In genomic region chr12:16399110-16399509, GRCh38 we compare ENCODE assay signal across 18 cellular contexts. TPM values are rescaled to one million over a fixed set of nuclear protein-coding genes. Genes with fewer than 3 reads are reported as not detected.
"Had no signal": no experiment of that assay in that cellular context is flagged by ENCODE, and none has a peak within 500 bp of the region (broad histone marks: within the 10 kb centered on the region; RNA-seq: fewer than 3 reads in every experiment).

No MANE protein-coding gene starts in this region.

- FAIRE-seq: colon, kidney, small intestine had no signal

- DNase-seq: activated CD4-positive, alpha-beta T cell treated with anti-CD3 and anti-CD28 coated beads for 1 hour; activated CD4-positive, alpha-beta T cell treated with anti-CD3 and anti-CD28 coated beads, Interleukin-2, amount 50 U/mL, for 1 hour; activated CD8-positive, alpha-beta T cell treated with anti-CD3 and anti-CD28 coated beads, Interleukin-2, amount 10 ng/mL, durations not matched to agents 7 days and 5 days; activated gamma-delta T cell treated with Interleukin-2 at 50 U/mL for 16 hours; activated T-cell treated with anti-CD3 and anti-CD28 coated beads, Interleukin-2, amount 50 U/mL, for 1 hour; brain microvascular endothelial cell; caudate nucleus; effector memory CD4-positive, alpha-beta T cell; foreskin keratinocyte; kidney; naive thymus-derived CD8-positive, alpha-beta T cell; small intestine; stimulated activated CD4-positive, alpha-beta T cell treated with anti-CD3 and anti-CD28 coated beads, Interleukin-2, amount 100 ng/mL, for 24 hours; stimulated activated naive CD8-positive, alpha-beta T cell treated with anti-CD3 and anti-CD28 coated beads, Interleukin-15, amount 100 ng/mL, for 72 hours; tibial artery had no signal

- ATAC-seq: activated CD8-positive, alpha-beta T cell treated with anti-CD3 and anti-CD28 coated beads, Interleukin-2, amount 10 ng/mL, durations not matched to agents 7 days and 5 days; foreskin keratinocyte; naive thymus-derived CD8-positive, alpha-beta T cell; sciatic nerve; stimulated activated effector memory CD8-positive, alpha-beta T cell treated with anti-CD3 and anti-CD28 coated beads, Interleukin-12 subunit alpha, Interleukin-12 subunit beta, amount 100 ng/mL, for 72 hours; stimulated activated naive CD8-positive, alpha-beta T cell treated with anti-CD3 and anti-CD28 coated beads, Interleukin-15, amount 100 ng/mL, for 72 hours had no signal

RNA-seq across cellular contexts. Expression of gene MGST1, which starts 51.7 kb away (rescaled TPM):
- total RNA-seq: activated CD8-positive, alpha-beta T cell treated with anti-CD3 and anti-CD28 coated beads, Interleukin-2, amount 10 ng/mL, durations not matched to agents 7 days and 5 days; naive thymus-derived CD8-positive, alpha-beta T cell had no signal
